Comparison of ENCODE assay signal across 15 cellular contexts in the genomic region with DNA sequence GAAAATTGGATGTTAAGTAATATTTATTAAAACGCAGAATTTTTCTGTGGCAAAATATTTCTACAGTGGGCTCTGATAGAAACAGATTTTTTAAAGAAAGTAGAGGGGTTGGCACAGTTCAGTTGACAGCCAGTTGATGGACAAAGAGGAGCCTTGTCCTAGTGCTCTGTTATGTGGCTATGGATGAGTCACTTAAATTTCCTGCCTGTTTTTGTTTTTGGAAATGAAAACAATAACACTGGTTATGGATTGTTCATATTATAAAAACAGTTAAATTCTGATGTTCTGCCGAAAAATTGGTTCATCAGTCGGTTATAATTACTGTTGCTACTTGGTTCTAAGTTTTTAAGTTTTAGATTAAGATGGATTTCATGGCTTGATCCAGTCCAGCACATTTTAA. TPM values are rescaled to one million over a fixed set of nuclear protein-coding genes. Genes with fewer than 3 reads are reported as not detected.
DNase-seq lines count a peak whose midpoint lies in the region; ATAC-seq and TF ChIP-seq lines count a peak whose summit lies in the region.
"Had no signal": no experiment of that assay in that cellular context is flagged by ENCODE, and none has a peak within 500 bp of the region (broad histone marks: within the 10 kb centered on the region; RNA-seq: fewer than 3 reads in every experiment).

No MANE protein-coding gene starts in this region.

- in situ Hi-C loops in SK-MEL-5 (cut with HindIII; ENCODE audit: low pct_unique_long_range_greater_than_20kb, low sequenced_read_pairs) = no loop called here

- DNase-seq in COLO829 (ENCODE audit: low spot score) (peak; percentile 58), SK-MEL-5 (ENCODE audit: low read depth, low spot score) (peak; percentile 67), fibroblast of mammary gland (ENCODE audit: low read depth) (peak; percentile 16), pons (ENCODE audit: low spot score) (peak; percentile 89), 8988T (no peak), glomerular visceral epithelial cell (ENCODE audit: extremely low spot score) (no peak), HUDEP-2 (lab: John Stamatoyannopoulos, UW; ENCODE audit: unreplicated experiment in 76 of 76) (no peak)
- DNase-seq: activated CD8-positive, alpha-beta memory T cell treated with anti-CD3 and anti-CD28 coated beads, Interleukin-2, amount 50 U/mL, for 4 hours; activated naive CD4-positive, alpha-beta T cell treated with anti-CD3 and anti-CD28 coated beads for 36 hours; AML-193; NCI-H1417; SHP77 treated with DMSO at 0.1 percent for 48 hours; upper lobe of left lung had no signal

- TF ChIP-seq CTCF in fibroblast of mammary gland (conservative IDR thresholded peaks at IDR 0.05; ENCODE audit: control insufficient read depth, insufficient read depth, low read depth, low read length) = no peak

- no peak overlapping the region for H3K4me3 ChIP-seq in fibroblast of mammary gland (ENCODE audit: control insufficient read depth, low read depth, low read length)
- H3K4me3 ChIP-seq: K562, upper lobe of left lung had no signal

- ATAC-seq in GM21423 (IDR thresholded peaks at IDR 0.05; ENCODE audit: unreplicated experiment) = no peak
- ATAC-seq: K562 had no signal

RNA-seq across cellular contexts. Expression of a gene that starts 42.8 kb away (rescaled TPM):
- total RNA-seq in SK-MEL-5 (2014; rRNA removed; shearing (Covaris generic)) = 6.2 and 6.9 TPM in 2 replicates
- 9.0 and 15.2 TPM in 2 replicates for polyA plus RNA-seq in SK-MEL-5 (2015; cell fraction: cytosol; rRNA removed)
- polyA plus RNA-seq in SK-MEL-5 (2015; cell fraction: nucleus; rRNA removed) = 8.6 and 9.1 TPM in 2 replicates

Comparison
In these comparisons a context has a peak if more than half of its experiments do, and no peak if none do; other contexts are left out.
1. DNase-seq: peak in COLO829 (single experiment), SK-MEL-5 (single experiment), fibroblast of mammary gland (single experiment) and pons (single experiment); none in 8988T (single experiment), glomerular visceral epithelial cell (single experiment) and HUDEP-2 (0 of 76).